Comparison of ENCODE assay signal across 9 cellular contexts in genomic region chr11:18706330-18707243, GRCh38. TPM values are rescaled to one million over a fixed set of nuclear protein-coding genes. Genes with fewer than 3 reads are reported as not detected.
DNase-seq lines count a peak whose midpoint lies in the region; ATAC-seq, FAIRE-seq and TF ChIP-seq lines count a peak whose summit lies in the region.
"Had no signal": no experiment of that assay in that cellular context is flagged by ENCODE, and none has a peak within 500 bp of the region (broad histone marks: within the 10 kb centered on the region; RNA-seq: fewer than 3 reads in every experiment).

No MANE protein-coding gene starts in this region.

- H3K4me1 Mint-ChIP-seq in activated T-helper 1 cell treated with anti-CD3 and anti-CD28 coated beads, Interleukin-12 subunit alpha, Interleukin-12 subunit beta, Interleukin-2, Interleukin-4 antibody, amounts not matched to agents 30 ng/mL and 10 ng/mL and 1 ng/mL, durations not matched to agents 14 hours and 24 hours and 36 hours (ENCODE audit: low read depth) = peaks cover 22% of the 10 kb centered on the region
- peaks cover 23% of the 10 kb centered on the region for H3K4me1 Mint-ChIP-seq in nephron progenitor cell

- no peak overlapping the region for H3K4me3 ChIP-seq in A549
- H3K4me3 ChIP-seq in fibroblast of pulmonary artery (replicated peaks; ENCODE audit: low read depth, low read length) = peak overlapping the region; percentile 39
- peak overlapping the region; percentile 24 to 38 for H3K4me3 ChIP-seq in aorta (ENCODE audit: low read length in 2 of 2)

- POLR2A ChIA-PET in A549 (lab: Yijun Ruan, JAX) = no interaction called here

- no peaks in the 10 kb centered on the region for H3K4me1 ChIP-seq in A549
- no peaks in the 10 kb centered on the region for H3K4me1 ChIP-seq in aorta (ENCODE audit: control insufficient read depth in 1 of 2, insufficient read depth in 2 of 2, low read length in 2 of 2)

- H3K9me3 Mint-ChIP-seq in activated T-helper 1 cell treated with anti-CD3 and anti-CD28 coated beads, Interleukin-12 subunit alpha, Interleukin-12 subunit beta, Interleukin-2, Interleukin-4 antibody, amounts not matched to agents 30 ng/mL and 10 ng/mL and 1 ng/mL, durations not matched to agents 14 hours and 24 hours and 36 hours = no peaks in the 10 kb centered on the region
- H3K9me3 Mint-ChIP-seq in nephron progenitor cell = no peaks in the 10 kb centered on the region

- no peak for FAIRE-seq in A549 (lab: Jason Lieb, UNC)
- FAIRE-seq: G401.6 had no signal

- H3K36me3 ChIP-seq in aorta (ENCODE audit: control insufficient read depth in 1 of 2, insufficient read depth in 2 of 2, low read length in 1 of 2) = no peaks in the 10 kb centered on the region

- no peak for TF ChIP-seq RAD21 in A549 (conservative IDR thresholded peaks at IDR 0.05 in 1 of 2, IDR thresholded peaks at IDR 0.05 in 1 of 2)

- TF ChIP-seq EP300 in A549 (IDR thresholded peaks at IDR 0.05) = no peak

- DNase-seq in A549 (ENCODE audit: low read depth in 1 of 2, low spot score in 1 of 2) (no peak), NCI-H2196 (lab: John Stamatoyannopoulos, UW; ENCODE audit: unreplicated experiment) (peak; percentile 63), fibroblast of pulmonary artery (ENCODE audit: low read depth) (peak; percentile 50), nephron progenitor cell (no peak), aorta (peak; percentile 84 to 86), DMS114 treated with DMSO at 0.1 percent for 48 hours (lab: John Stamatoyannopoulos, UW; ENCODE audit: unreplicated experiment) (no peak)
- peak; percentile 37 for DNase-seq in activated T-helper 1 cell treated with anti-CD3 and anti-CD28 coated beads, Interleukin-12 subunit alpha, Interleukin-12 subunit beta, Interleukin-2, Interleukin-4 antibody, amounts not matched to agents 30 ng/mL and 10 ng/mL and 1 ng/mL, durations not matched to agents 14 hours and 24 hours and 36 hours (ENCODE audit: low spot score)

- no peaks in the 10 kb centered on the region for H3K27me3 ChIP-seq in aorta (ENCODE audit: control insufficient read depth in 1 of 2, insufficient read depth in 2 of 2, low read length in 1 of 2)

- intact Hi-C loops in activated T-helper 1 cell treated with anti-CD3 and anti-CD28 coated beads, Interleukin-12 subunit alpha, Interleukin-12 subunit beta, Interleukin-2, Interleukin-4 antibody, amounts not matched to agents 30 ng/mL and 10 ng/mL and 1 ng/mL, durations not matched to agents 14 hours and 24 hours and 36 hours (cut with micrococcal nuclease) = no loop called here
- intact Hi-C loops in aorta (cut with DNase I) = no loop called here

- ATAC-seq in A549 = no peak
- peak; percentile 45 for ATAC-seq in GM19324 (IDR thresholded peaks at IDR 0.05; ENCODE audit: low FRiP score, unreplicated experiment)
- peak; percentile 86 for ATAC-seq in aorta (ENCODE audit: low FRiP score)

- WGBS in A549 (ENCODE audit: missing lambda C conversion rate) = 44% methylated on average over 30 of the region's 34 CpGs
- WGBS in aorta, 2 donors = 14 to 17% methylated on average over 33 to 34 of the region's 34 CpGs

- CTCF ChIA-PET in A549 (lab: Yijun Ruan, JAX) = interaction anchor here (0.9 to 2.4 kb wide), 3 partner anchors 15 to 25 kb away, joined by 3 to 7 read pairs (median 3); no protein-coding TSS in a partner anchor

- no peak overlapping the region for H3K27ac ChIP-seq in A549
- H3K27ac ChIP-seq in aorta (ENCODE audit: low read depth in 1 of 2, low read length in 2 of 2) = peak overlapping the region; percentile 45 to 83

- H3K27me3 Mint-ChIP-seq in activated T-helper 1 cell treated with anti-CD3 and anti-CD28 coated beads, Interleukin-12 subunit alpha, Interleukin-12 subunit beta, Interleukin-2, Interleukin-4 antibody, amounts not matched to agents 30 ng/mL and 10 ng/mL and 1 ng/mL, durations not matched to agents 14 hours and 24 hours and 36 hours (ENCODE audit: insufficient read depth) = peaks cover 34% of the 10 kb centered on the region
- H3K27me3 Mint-ChIP-seq in nephron progenitor cell (ENCODE audit: low read depth, poor library complexity) = peaks cover 59% of the 10 kb centered on the region

- TF ChIP-seq POLR2A in A549 (IDR thresholded peaks at IDR 0.05; ENCODE audit: low read length) = no peak

- H3K36me3 Mint-ChIP-seq in activated T-helper 1 cell treated with anti-CD3 and anti-CD28 coated beads, Interleukin-12 subunit alpha, Interleukin-12 subunit beta, Interleukin-2, Interleukin-4 antibody, amounts not matched to agents 30 ng/mL and 10 ng/mL and 1 ng/mL, durations not matched to agents 14 hours and 24 hours and 36 hours (ENCODE audit: low read depth) = peaks cover 2% of the 10 kb centered on the region
- no peaks in the 10 kb centered on the region for H3K36me3 Mint-ChIP-seq in nephron progenitor cell (ENCODE audit: low read depth)

- peak overlapping the region; percentile 10 for H3K27ac Mint-ChIP-seq in activated T-helper 1 cell treated with anti-CD3 and anti-CD28 coated beads, Interleukin-12 subunit alpha, Interleukin-12 subunit beta, Interleukin-2, Interleukin-4 antibody, amounts not matched to agents 30 ng/mL and 10 ng/mL and 1 ng/mL, durations not matched to agents 14 hours and 24 hours and 36 hours
- no peak overlapping the region for H3K27ac Mint-ChIP-seq in nephron progenitor cell

- H3K4me2 ChIP-seq in A549 = 0 out of 3 replicates have a peak overlapping the region, but pooled peaks have one; percentile 10

- H3K4me3 Mint-ChIP-seq in activated T-helper 1 cell treated with anti-CD3 and anti-CD28 coated beads, Interleukin-12 subunit alpha, Interleukin-12 subunit beta, Interleukin-2, Interleukin-4 antibody, amounts not matched to agents 30 ng/mL and 10 ng/mL and 1 ng/mL, durations not matched to agents 14 hours and 24 hours and 36 hours = peak overlapping the region; percentile 88
- peak overlapping the region; percentile 71 for H3K4me3 Mint-ChIP-seq in nephron progenitor cell

- H3K9me3 ChIP-seq in A549 (no peaks in the 10 kb centered on the region), aorta (ENCODE audit: control insufficient read depth, low read length) (no peaks in the 10 kb centered on the region)

- TF ChIP-seq CTCF in A549 (IDR thresholded peaks at IDR 0.05) (no peak), fibroblast of pulmonary artery (IDR thresholded peaks at IDR 0.05; ENCODE audit: low read length, missing control alignments) (no peak), nephron progenitor cell (IDR thresholded peaks at IDR 0.05) (no peak)

TF ChIP-seq in A549, 52 proteins besides CTCF, POLR2A, EP300 and RAD21:
- TF ChIP-seq MYC (IDR thresholded peaks at IDR 0.05; ENCODE audit: borderline replicate concordance, low read length) (no peak), HEYL (CRISPR knock-in tag; IDR thresholded peaks at IDR 0.05) (no peak), NR3C1 (IDR thresholded peaks at IDR 0.05) (no peak), ZSCAN20 (CRISPR knock-in tag; IDR thresholded peaks at IDR 0.05) (no peak), RARB (CRISPR knock-in tag; IDR thresholded peaks at IDR 0.05) (no peak), JUNB (IDR thresholded peaks at IDR 0.05) (no peak), SREBF2 (IDR thresholded peaks at IDR 0.05) (no peak), CHD4 (IDR thresholded peaks at IDR 0.05; ENCODE audit: borderline replicate concordance) (no peak)

RNA-seq across cellular contexts. Expression of gene TMEM86A, which starts 8.0 kb away (rescaled TPM):
- polyA plus RNA-seq in A549 (2011; rRNA removed) (0.10 and 0.16 TPM in 2 replicates), A549 (2017; fragmentation: RNase III; extraction: RNeasy Plus Mini Kit Qiagen cat#74134 plus additional on column Dnase treatment) (0.21 to 0.41 TPM (median 0.25 TPM) in 3 replicates), aorta (1 to 10 TPM; 1.1 to 2.0 TPM)
- polyA plus RNA-seq in A549 (2012; cell fraction: cytosol; rRNA removed) = 0.11 and 0.12 TPM in 2 replicates
- 0.16 and 0.17 TPM in 2 replicates for polyA plus RNA-seq in A549 (2012; cell fraction: nucleus; rRNA removed)
- polyA minus RNA-seq in A549 (2011; rRNA and poly(A)+ RNA removed) = 0.41 and 0.54 TPM in 2 replicates
- 0.52 and 0.93 TPM in 2 replicates for total RNA-seq in activated T-helper 1 cell treated with anti-CD3 and anti-CD28 coated beads, Interleukin-12 subunit alpha, Interleukin-12 subunit beta, Interleukin-2, Interleukin-4 antibody, amounts not matched to agents 30 ng/mL and 10 ng/mL and 1 ng/mL, durations not matched to agents 14 hours and 24 hours and 36 hours
- total RNA-seq in aorta = 1 to 10 TPM; 4.4 to 8.4 TPM

RNA-seq across cellular contexts. Expression of gene IGSF22, which starts 19.4 kb away (rescaled TPM):
- polyA plus RNA-seq in A549 (2011; rRNA removed) (0.06 TPM in 1 of 2 replicates, not detected in the other), A549 (2017; fragmentation: RNase III; extraction: RNeasy Plus Mini Kit Qiagen cat#74134 plus additional on column Dnase treatment) (0.03 TPM in 2 of 3 replicates, not detected in the other), aorta (not detected)
- polyA plus RNA-seq in A549 (2012; cell fraction: cytosol; rRNA removed) = not detected in 2 replicates
- 0.02 TPM in 1 of 2 replicates, not detected in the other for polyA plus RNA-seq in A549 (2012; cell fraction: nucleus; rRNA removed)
- polyA minus RNA-seq in A549 (2011; rRNA and poly(A)+ RNA removed) = not detected in 2 replicates
- 0.81 and 0.86 TPM in 2 replicates for total RNA-seq in activated T-helper 1 cell treated with anti-CD3 and anti-CD28 coated beads, Interleukin-12 subunit alpha, Interleukin-12 subunit beta, Interleukin-2, Interleukin-4 antibody, amounts not matched to agents 30 ng/mL and 10 ng/mL and 1 ng/mL, durations not matched to agents 14 hours and 24 hours and 36 hours
- total RNA-seq in aorta = under 1 TPM; 0.30 to 0.58 TPM

Comparison
In these comparisons a context has a peak if more than half of its experiments do, and no peak if none do; other contexts are left out.
1. ATAC-seq: peak in GM19324 (single experiment) and aorta (single experiment); none in A549 (0 of 2).
2. DNase-seq: peak in NCI-H2196 (single experiment), activated T-helper 1 cell treated with anti-CD3 and anti-CD28 coated beads, Interleukin-12 subunit alpha, Interleukin-12 subunit beta, Interleukin-2, Interleukin-4 antibody, amounts not matched to agents 30 ng/mL and 10 ng/mL and 1 ng/mL, durations not matched to agents 14 hours and 24 hours and 36 hours (single experiment), fibroblast of pulmonary artery (single experiment) and aorta (2 of 2); none in A549 (0 of 2), nephron progenitor cell (single experiment) and DMS114 treated with DMSO at 0.1 percent for 48 hours (single experiment).
3. H3K27ac ChIP-seq: peak in aorta (2 of 2); none in A549 (0 of 2).